In the genomic region with DNA sequence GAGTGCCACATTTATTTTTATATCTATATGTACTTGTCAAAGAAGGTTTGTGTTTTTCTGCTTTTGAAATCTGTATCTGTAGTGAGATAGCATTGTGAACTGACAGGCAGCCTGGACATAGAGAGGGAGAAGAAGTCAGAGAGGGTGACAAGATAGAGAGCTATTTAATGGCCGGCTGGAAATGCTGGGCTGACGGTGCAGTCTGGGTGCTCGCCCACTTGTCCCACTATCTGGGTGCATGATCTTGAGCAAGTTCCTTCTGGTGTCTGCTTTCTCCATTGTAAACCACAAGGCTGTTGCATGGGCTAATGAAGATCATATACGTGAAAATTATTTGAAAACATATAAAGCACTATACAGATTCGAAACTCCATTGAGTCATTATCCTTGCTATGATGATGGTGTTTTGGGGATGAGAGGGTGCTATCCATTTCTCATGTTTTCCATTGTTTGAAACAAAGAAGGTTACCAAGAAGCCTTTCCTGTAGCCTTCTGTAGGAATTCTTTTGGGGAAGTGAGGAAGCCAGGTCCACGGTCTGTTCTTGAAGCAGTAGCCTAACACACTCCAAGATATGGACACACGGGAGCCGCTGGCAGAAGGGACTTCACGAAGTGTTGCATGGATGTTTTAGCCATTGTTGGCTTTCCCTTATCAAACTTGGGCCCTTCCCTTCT, we compare ENCODE assay signal across 33 cellular contexts. TPM values are rescaled to one million over a fixed set of nuclear protein-coding genes. Genes with fewer than 3 reads are reported as not detected.
A peak's percentile ranks its signal among the peaks of the same experiment; 100 is the strongest.
DNase-seq lines count a peak whose midpoint lies in the region; ATAC-seq, FAIRE-seq and TF ChIP-seq lines count a peak whose summit lies in the region.
"Had no signal": no experiment of that assay in that cellular context is flagged by ENCODE, and none has a peak within 500 bp of the region (broad histone marks: within the 10 kb centered on the region; RNA-seq: fewer than 3 reads in every experiment).

No MANE protein-coding gene starts in this region.

- FAIRE-seq in GM12892 (lab: Jason Lieb, UNC) = no peak
- FAIRE-seq: RCC 7860 had no signal

- H3K9me2 ChIP-seq in OCI-LY7 (ENCODE audit: insufficient read depth, low read length) = no peaks in the 10 kb centered on the region

- peaks cover 4% of the 10 kb centered on the region for H3K9me3 Mint-ChIP-seq in stimulated activated memory B cell treated with anti-CD40 and anti-IgM and Interleukin-4, amounts not matched to agents 10 μg/mL and 1 μg/mL and 100 μg/mL, for 72 hours
- H3K9me3 Mint-ChIP-seq in activated CD8-positive, alpha-beta T cell treated with anti-CD3 and anti-CD28 coated beads for 36 hours = no peaks in the 10 kb centered on the region
- H3K9me3 Mint-ChIP-seq: activated CD4-positive, alpha-beta memory T cell treated with anti-CD3 and anti-CD28 coated beads, Interleukin-2, amount 10 ng/mL, durations not matched to agents 7 days and 5 days; activated naive CD4-positive, alpha-beta T cell treated with anti-CD3 and anti-CD28 coated beads, Interleukin-2, amount 10 ng/mL, durations not matched to agents 7 days and 5 days had no signal

- ATAC-seq in stimulated activated memory B cell treated with anti-CD40 and anti-IgM and Interleukin-4, amounts not matched to agents 10 μg/mL and 1 μg/mL and 100 μg/mL, for 72 hours = no peak
- ATAC-seq in HG03175 (IDR thresholded peaks at IDR 0.05; ENCODE audit: unreplicated experiment) = no peak
- ATAC-seq in activated CD8-positive, alpha-beta T cell treated with anti-CD3 and anti-CD28 coated beads for 36 hours = no peak
- ATAC-seq: left lobe of liver had no signal

- TSS peak; percentile 60 for BruUV-seq in OCI-LY7 (replicated peaks; lab: Mats Ljungman, UMichigan)

- H4K20me1 ChIP-seq in OCI-LY7 (ENCODE audit: insufficient read depth, low read length) = no peaks in the 10 kb centered on the region

- H3K4me1 ChIP-seq in OCI-LY7 (ENCODE audit: insufficient read depth, low read length, poor library complexity, severe bottlenecking) = peaks cover 16% of the 10 kb centered on the region
- H3K4me1 ChIP-seq: adrenal gland, Caco-2, sigmoid colon had no signal

- peak overlapping the region; percentile 26 for H3K27ac Mint-ChIP-seq in stimulated activated memory B cell treated with anti-CD40 and anti-IgM and Interleukin-4, amounts not matched to agents 10 μg/mL and 1 μg/mL and 100 μg/mL, for 72 hours
- H3K27ac Mint-ChIP-seq in activated CD8-positive, alpha-beta T cell treated with anti-CD3 and anti-CD28 coated beads for 36 hours = no peak overlapping the region
- H3K27ac Mint-ChIP-seq: activated CD4-positive, alpha-beta memory T cell treated with anti-CD3 and anti-CD28 coated beads, Interleukin-2, amount 10 ng/mL, durations not matched to agents 7 days and 5 days; activated naive CD4-positive, alpha-beta T cell treated with anti-CD3 and anti-CD28 coated beads, Interleukin-2, amount 10 ng/mL, durations not matched to agents 7 days and 5 days had no signal

- no peak overlapping the region for H3K4me2 ChIP-seq in OCI-LY7 (ENCODE audit: low read length)

- no peaks in the 10 kb centered on the region; the same call in 1 of the 2 replicates for H3K9me3 ChIP-seq in OCI-LY7 (ENCODE audit: low read length)
- H3K9me3 ChIP-seq: adrenal gland, Caco-2, sigmoid colon, tibial nerve had no signal

- intact Hi-C loops in OCI-LY7 (cut with micrococcal nuclease; ENCODE audit: unreplicated experiment) = no loop called here
- intact Hi-C loops in activated CD8-positive, alpha-beta T cell treated with anti-CD3 and anti-CD28 coated beads for 36 hours (cut with micrococcal nuclease) = no loop called here

- peak overlapping the region; percentile 57 for H3K4me3 Mint-ChIP-seq in stimulated activated memory B cell treated with anti-CD40 and anti-IgM and Interleukin-4, amounts not matched to agents 10 μg/mL and 1 μg/mL and 100 μg/mL, for 72 hours
- H3K4me3 Mint-ChIP-seq in activated CD8-positive, alpha-beta T cell treated with anti-CD3 and anti-CD28 coated beads for 36 hours = no peak overlapping the region
- H3K4me3 Mint-ChIP-seq: activated CD4-positive, alpha-beta memory T cell treated with anti-CD3 and anti-CD28 coated beads, Interleukin-2, amount 10 ng/mL, durations not matched to agents 7 days and 5 days; activated naive CD4-positive, alpha-beta T cell treated with anti-CD3 and anti-CD28 coated beads, Interleukin-2, amount 10 ng/mL, durations not matched to agents 7 days and 5 days had no signal

- peaks cover 42% of the 10 kb centered on the region for H3K4me1 Mint-ChIP-seq in stimulated activated memory B cell treated with anti-CD40 and anti-IgM and Interleukin-4, amounts not matched to agents 10 μg/mL and 1 μg/mL and 100 μg/mL, for 72 hours
- H3K4me1 Mint-ChIP-seq in activated CD8-positive, alpha-beta T cell treated with anti-CD3 and anti-CD28 coated beads for 36 hours (ENCODE audit: low read depth) = peaks cover 3% of the 10 kb centered on the region
- H3K4me1 Mint-ChIP-seq: activated CD4-positive, alpha-beta memory T cell treated with anti-CD3 and anti-CD28 coated beads, Interleukin-2, amount 10 ng/mL, durations not matched to agents 7 days and 5 days had no signal

- H3K27me3 Mint-ChIP-seq in stimulated activated memory B cell treated with anti-CD40 and anti-IgM and Interleukin-4, amounts not matched to agents 10 μg/mL and 1 μg/mL and 100 μg/mL, for 72 hours = no peaks in the 10 kb centered on the region
- no peaks in the 10 kb centered on the region for H3K27me3 Mint-ChIP-seq in activated CD8-positive, alpha-beta T cell treated with anti-CD3 and anti-CD28 coated beads for 36 hours
- H3K27me3 Mint-ChIP-seq: activated CD4-positive, alpha-beta memory T cell treated with anti-CD3 and anti-CD28 coated beads, Interleukin-2, amount 10 ng/mL, durations not matched to agents 7 days and 5 days; activated naive CD4-positive, alpha-beta T cell treated with anti-CD3 and anti-CD28 coated beads, Interleukin-2, amount 10 ng/mL, durations not matched to agents 7 days and 5 days had no signal

- CTCF ChIA-PET in OCI-LY7 (lab: Charles Lee; ENCODE audit: unreplicated experiment) = no interaction called here
- CTCF ChIA-PET in activated CD8-positive, alpha-beta T cell treated with anti-CD3 and anti-CD28 coated beads for 36 hours (lab: Charles Lee) = interaction anchor here (1.7 to 2.7 kb wide), 3 partner anchors 8 to 92 kb away, joined by 3 to 13 read pairs (median 10); no protein-coding TSS in a partner anchor

- H3K36me3 ChIP-seq in OCI-LY7 (ENCODE audit: insufficient read depth, low read length) = peaks cover 59% of the 10 kb centered on the region

- peaks cover 59% of the 10 kb centered on the region for H3K36me3 Mint-ChIP-seq in stimulated activated memory B cell treated with anti-CD40 and anti-IgM and Interleukin-4, amounts not matched to agents 10 μg/mL and 1 μg/mL and 100 μg/mL, for 72 hours
- H3K36me3 Mint-ChIP-seq in activated CD8-positive, alpha-beta T cell treated with anti-CD3 and anti-CD28 coated beads for 36 hours (ENCODE audit: low read depth) = peaks cover 54% of the 10 kb centered on the region

- 0 out of 2 replicates have a peak, but pooled peaks have one; percentile 33 for TF ChIP-seq POLR2A in GM12892 (IDR thresholded peaks at IDR 0.05; ENCODE audit: low read depth, low read length)
- TF ChIP-seq POLR2A in erythroblast (IDR thresholded peaks at IDR 0.05; ENCODE audit: low read length) = no peak

- H3K27ac ChIP-seq in OCI-LY7 (ENCODE audit: low read depth, low read length, poor library complexity, severe bottlenecking) = no peak overlapping the region
- H3K27ac ChIP-seq: adrenal gland, C4-2B, epithelial cell of prostate, sigmoid colon, tibial nerve had no signal

- no peaks in the 10 kb centered on the region for H3K79me2 ChIP-seq in OCI-LY7 (ENCODE audit: insufficient read depth, low read depth, low read length)

- H3K4me3 ChIP-seq in OCI-LY7 (ENCODE audit: low read depth, low read length, poor library complexity, severe bottlenecking) = no peak overlapping the region
- H3K4me3 ChIP-seq: adrenal gland, sigmoid colon, tibial nerve had no signal

- POLR2A ChIA-PET in OCI-LY7 (lab: Charles Lee) = interaction anchor here (1.4 kb wide), 1 partner anchor 10 kb away, joined by 3 read pairs; no protein-coding TSS in a partner anchor
- POLR2A ChIA-PET in activated CD8-positive, alpha-beta T cell treated with anti-CD3 and anti-CD28 coated beads for 36 hours (lab: Charles Lee) = no interaction called here

- no peak for TF ChIP-seq CTCF in OCI-LY7 (conservative IDR thresholded peaks at IDR 0.05; ENCODE audit: low read length)
- TF ChIP-seq CTCF in activated CD8-positive, alpha-beta T cell treated with anti-CD3 and anti-CD28 coated beads for 36 hours (IDR thresholded peaks at IDR 0.05) = no peak

- DNase-seq in GM12892 (ENCODE audit: insufficient read length) (no peak), OCI-LY7 (ENCODE audit: low spot score) (no peak), erythroblast (lab: John Stamatoyannopoulos, UW) (peak; percentile 48 to 57), OCI-M2 (lab: John Stamatoyannopoulos, UW; ENCODE audit: unreplicated experiment) (no peak)
- no peak for DNase-seq in activated CD8-positive, alpha-beta T cell treated with anti-CD3 and anti-CD28 coated beads for 36 hours
- DNase-seq: activated CD4-positive, alpha-beta memory T cell treated with anti-CD3 and anti-CD28 coated beads, Interleukin-2, amount 10 ng/mL, durations not matched to agents 7 days and 5 days; activated CD4-positive, CD25-positive, alpha-beta regulatory T cell treated with anti-CD3 and anti-CD28 coated beads, Interleukin-2, amount 50 U/mL, for 72 hours; activated CD8-positive, alpha-beta memory T cell treated with anti-CD3 and anti-CD28 coated beads, Interleukin-2, amount 50 U/mL, for 48 hours; activated naive CD4-positive, alpha-beta T cell treated with anti-CD3 and anti-CD28 coated beads, Interleukin-2, amount 10 ng/mL, durations not matched to agents 7 days and 5 days; adrenal gland; Caco-2; central memory CD4-positive, alpha-beta T cell; cortex of kidney; DMS53; effector memory CD4-positive, alpha-beta T cell; GOT3; IMR-90; mesenchymal stem cell; NCI-H2029; NCI-H526 treated with DMSO at 0.1 percent for 48 hours; nucleus accumbens; SHP77 treated with DMSO at 0.1 percent for 48 hours; sigmoid colon; stimulated activated CD4-positive, alpha-beta T cell treated with anti-CD3 and anti-CD28 coated beads, Interleukin-12 subunit alpha, Interleukin-12 subunit beta, amount 100 ng/mL, for 4 hours; stimulated activated CD4-positive, alpha-beta T cell treated with anti-CD3 and anti-CD28 coated beads, Interleukin-2, amount 100 ng/mL, for 48 hours; T1000 had no signal

- no peak overlapping the region for H2AFZ ChIP-seq in OCI-LY7 (ENCODE audit: low read length)

RNA-seq across cellular contexts. Expression of a gene that starts 18.4 kb away (rescaled TPM):
- polyA plus RNA-seq in GM12892 (2012; ENCODE audit: missing spikeins) = 54.7 TPM
- total RNA-seq in OCI-LY7 (2014; rRNA removed; shearing (Covaris generic)) = 26.2 and 29.7 TPM in 2 replicates
- 12.1 and 15.0 TPM in 2 replicates for total RNA-seq in OCI-LY7 (2022)
- total RNA-seq in activated CD8-positive, alpha-beta T cell treated with anti-CD3 and anti-CD28 coated beads for 36 hours = 10 to 100 TPM; 24.4 to 24.7 TPM

Comparison
In these comparisons a context has a peak if more than half of its experiments do, and no peak if none do; other contexts are left out.
1. DNase-seq: peak in erythroblast (2 of 2); none in GM12892 (single experiment), OCI-LY7 (single experiment), OCI-M2 (single experiment) and activated CD8-positive, alpha-beta T cell treated with anti-CD3 and anti-CD28 coated beads for 36 hours (single experiment).